Comparison of ENCODE assay signal across 8 cellular contexts in genomic region chr1:180631766-180632325, GRCh38. TPM values are rescaled to one million over a fixed set of nuclear protein-coding genes. Genes with fewer than 3 reads are reported as not detected.
DNase-seq lines count a peak whose midpoint lies in the region; ATAC-seq and TF ChIP-seq lines count a peak whose summit lies in the region.

XPR1 (plus strand) TSS chr1:180632022; CDS start chr1:180632202, 180 bp downstream.

- peak; percentile 98 for DNase-seq in NCI-H1436 (lab: John Stamatoyannopoulos, UW)
- peak; percentile 99 for DNase-seq in T follicular helper cell (ENCODE audit: low read depth)
- DNase-seq in adipocyte (ENCODE audit: low read depth) = peak; percentile 100
- DNase-seq in cardiac septum (ENCODE audit: low spot score) = peak; percentile 99
- peak; percentile 99 for DNase-seq in pons (ENCODE audit: low spot score)
- peak; percentile 95 for DNase-seq in type B pancreatic cell (ENCODE audit: extremely low spot score, unreplicated experiment)

- peaks cover 3% of the 10 kb centered on the region for H3K27me3 Mint-ChIP-seq in type B pancreatic cell

- H3K4me1 Mint-ChIP-seq in type B pancreatic cell (ENCODE audit: unreplicated experiment) = peaks cover 4% of the 10 kb centered on the region

- peaks cover 35% of the 10 kb centered on the region for H3K4me1 ChIP-seq in adipocyte (ENCODE audit: control insufficient read depth, insufficient read depth, low read length)

- TF ChIP-seq CTCF in GM12875 (IDR thresholded peaks at IDR 0.05; ENCODE audit: borderline replicate concordance, insufficient read depth, low read depth, low read length) (0 out of 2 replicates have a peak, but pooled peaks have one; percentile 16), type B pancreatic cell (conservative IDR thresholded peaks at IDR 0.05) (peak; percentile 38)

- peak; percentile 97 for ATAC-seq in HG02798 (IDR thresholded peaks at IDR 0.05; ENCODE audit: poor library complexity, unreplicated experiment)

- H3K27me3 ChIP-seq in adipocyte (replicated peaks; ENCODE audit: control insufficient read depth, insufficient read depth, low read length) = no peaks in the 10 kb centered on the region

- H3K27ac Mint-ChIP-seq in type B pancreatic cell = peak within 1 kb of the TSS; percentile 84

- peak within 1 kb of the TSS; percentile 100 for H3K4me3 ChIP-seq in GM12875 (ENCODE audit: low read depth, low read length)
- H3K4me3 ChIP-seq in adipocyte (ENCODE audit: low read length) = peak within 1 kb of the TSS; percentile 94

- H3K9me3 Mint-ChIP-seq in type B pancreatic cell = no peaks in the 10 kb centered on the region

- intact Hi-C loops in cardiac septum (cut with DNase I) = loop anchor here (2.0 to 10.0 kb wide), 7 partner anchors 65 to 523 kb away; partner anchors contain the start of genes IER5 and MR1

- H3K9me3 ChIP-seq in adipocyte (ENCODE audit: control insufficient read depth, low read length) = no peaks in the 10 kb centered on the region

- no peaks in the 10 kb centered on the region for H3K36me3 Mint-ChIP-seq in type B pancreatic cell

- no peak within 1 kb of the TSS for H3K4me3 Mint-ChIP-seq in type B pancreatic cell

- H3K9ac ChIP-seq in adipocyte (ENCODE audit: low read length) = peak within 1 kb of the TSS; percentile 92

- H3K36me3 ChIP-seq in adipocyte (ENCODE audit: control insufficient read depth, insufficient read depth, low read length, severe bottlenecking) = no peaks in the 10 kb centered on the region

RNA-seq across cellular contexts. Expression of gene XPR1, which starts in this region (rescaled TPM):
- total RNA-seq in cardiac septum (147 TPM), type B pancreatic cell (ENCODE audit: low replicate concordance) (37.1 and 48.5 TPM in 2 replicates)

Comparison
In these comparisons a context has a peak if more than half of its experiments do, and no peak if none do; other contexts are left out.
1. Peak in every context shown above with its lines: DNase-seq, ATAC-seq and H3K4me3 ChIP-seq.